1 cellular context compared by ENCODE assay signal in genomic region chr11:71446150-71446549, GRCh38.
TF ChIP-seq lines count a peak whose summit lies in the region.

No MANE protein-coding gene starts in this region.

TF ChIP-seq in GM23338, 12 proteins besides CTCF, POLR2A, EP300 and RAD21 (continued from another document):
- TF ChIP-seq, protein P1, sequence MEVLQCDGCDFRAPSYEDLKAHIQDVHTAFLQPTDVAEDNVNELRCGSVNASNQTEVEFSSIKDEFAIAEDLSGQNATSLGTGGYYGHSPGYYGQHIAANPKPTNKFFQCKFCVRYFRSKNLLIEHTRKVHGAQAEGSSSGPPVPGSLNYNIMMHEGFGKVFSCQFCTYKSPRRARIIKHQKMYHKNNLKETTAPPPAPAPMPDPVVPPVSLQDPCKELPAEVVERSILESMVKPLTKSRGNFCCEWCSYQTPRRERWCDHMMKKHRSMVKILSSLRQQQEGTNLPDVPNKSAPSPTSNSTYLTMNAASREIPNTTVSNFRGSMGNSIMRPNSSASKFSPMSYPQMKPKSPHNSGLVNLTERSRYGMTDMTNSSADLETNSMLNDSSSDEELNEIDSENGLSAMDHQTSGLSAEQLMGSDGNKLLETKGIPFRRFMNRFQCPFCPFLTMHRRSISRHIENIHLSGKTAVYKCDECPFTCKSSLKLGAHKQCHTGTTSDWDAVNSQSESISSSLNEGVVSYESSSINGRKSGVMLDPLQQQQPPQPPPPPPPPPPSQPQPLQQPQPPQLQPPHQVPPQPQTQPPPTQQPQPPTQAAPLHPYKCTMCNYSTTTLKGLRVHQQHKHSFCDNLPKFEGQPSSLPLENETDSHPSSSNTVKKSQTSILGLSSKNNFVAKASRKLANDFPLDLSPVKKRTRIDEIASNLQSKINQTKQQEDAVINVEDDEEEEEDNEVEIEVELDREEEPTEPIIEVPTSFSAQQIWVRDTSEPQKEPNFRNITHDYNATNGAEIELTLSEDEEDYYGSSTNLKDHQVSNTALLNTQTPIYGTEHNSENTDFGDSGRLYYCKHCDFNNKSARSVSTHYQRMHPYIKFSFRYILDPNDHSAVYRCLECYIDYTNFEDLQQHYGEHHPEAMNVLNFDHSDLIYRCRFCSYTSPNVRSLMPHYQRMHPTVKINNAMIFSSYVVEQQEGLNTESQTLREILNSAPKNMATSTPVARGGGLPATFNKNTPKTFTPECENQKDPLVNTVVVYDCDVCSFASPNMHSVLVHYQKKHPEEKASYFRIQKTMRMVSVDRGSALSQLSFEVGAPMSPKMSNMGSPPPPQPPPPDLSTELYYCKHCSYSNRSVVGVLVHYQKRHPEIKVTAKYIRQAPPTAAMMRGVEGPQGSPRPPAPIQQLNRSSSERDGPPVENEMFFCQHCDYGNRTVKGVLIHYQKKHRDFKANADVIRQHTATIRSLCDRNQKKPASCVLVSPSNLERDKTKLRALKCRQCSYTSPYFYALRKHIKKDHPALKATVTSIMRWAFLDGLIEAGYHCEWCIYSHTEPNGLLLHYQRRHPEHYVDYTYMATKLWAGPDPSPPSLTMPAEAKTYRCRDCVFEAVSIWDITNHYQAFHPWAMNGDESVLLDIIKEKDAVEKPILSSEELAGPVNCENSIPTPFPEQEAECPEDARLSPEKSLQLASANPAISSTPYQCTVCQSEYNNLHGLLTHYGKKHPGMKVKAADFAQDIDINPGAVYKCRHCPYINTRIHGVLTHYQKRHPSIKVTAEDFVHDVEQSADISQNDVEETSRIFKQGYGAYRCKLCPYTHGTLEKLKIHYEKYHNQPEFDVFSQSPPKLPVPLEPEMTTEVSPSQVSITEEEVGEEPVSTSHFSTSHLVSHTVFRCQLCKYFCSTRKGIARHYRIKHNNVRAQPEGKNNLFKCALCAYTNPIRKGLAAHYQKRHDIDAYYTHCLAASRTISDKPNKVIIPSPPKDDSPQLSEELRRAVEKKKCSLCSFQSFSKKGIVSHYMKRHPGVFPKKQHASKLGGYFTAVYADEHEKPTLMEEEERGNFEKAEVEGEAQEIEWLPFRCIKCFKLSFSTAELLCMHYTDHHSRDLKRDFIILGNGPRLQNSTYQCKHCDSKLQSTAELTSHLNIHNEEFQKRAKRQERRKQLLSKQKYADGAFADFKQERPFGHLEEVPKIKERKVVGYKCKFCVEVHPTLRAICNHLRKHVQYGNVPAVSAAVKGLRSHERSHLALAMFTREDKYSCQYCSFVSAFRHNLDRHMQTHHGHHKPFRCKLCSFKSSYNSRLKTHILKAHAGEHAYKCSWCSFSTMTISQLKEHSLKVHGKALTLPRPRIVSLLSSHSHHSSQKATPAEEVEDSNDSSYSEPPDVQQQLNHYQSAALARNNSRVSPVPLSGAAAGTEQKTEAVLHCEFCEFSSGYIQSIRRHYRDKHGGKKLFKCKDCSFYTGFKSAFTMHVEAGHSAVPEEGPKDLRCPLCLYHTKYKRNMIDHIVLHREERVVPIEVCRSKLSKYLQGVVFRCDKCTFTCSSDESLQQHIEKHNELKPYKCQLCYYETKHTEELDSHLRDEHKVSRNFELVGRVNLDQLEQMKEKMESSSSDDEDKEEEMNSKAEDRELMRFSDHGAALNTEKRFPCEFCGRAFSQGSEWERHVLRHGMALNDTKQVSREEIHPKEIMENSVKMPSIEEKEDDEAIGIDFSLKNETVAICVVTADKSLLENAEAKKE (CRISPR knock-in tag; IDR thresholded peaks at IDR 0.05): no peak
- TF ChIP-seq JUNB (IDR thresholded peaks at IDR 0.05; ENCODE audit: unreplicated experiment) (no peak), NANOG (IDR thresholded peaks at IDR 0.05; ENCODE audit: borderline replicate concordance) (no peak), POLR2AphosphoS5 (IDR thresholded peaks at IDR 0.05; ENCODE audit: low read depth) (no peak), ZNF114 (CRISPR knock-in tag; IDR thresholded peaks at IDR 0.05) (no peak), EZH2phosphoT487 (IDR thresholded peaks at IDR 0.05; ENCODE audit: unreplicated experiment) (no peak), STAT1 (IDR thresholded peaks at IDR 0.05; ENCODE audit: unreplicated experiment) (no peak), EZH2 (IDR thresholded peaks at IDR 0.05; ENCODE audit: low read depth, unreplicated experiment) (no peak)
- TF ChIP-seq, protein P2, sequence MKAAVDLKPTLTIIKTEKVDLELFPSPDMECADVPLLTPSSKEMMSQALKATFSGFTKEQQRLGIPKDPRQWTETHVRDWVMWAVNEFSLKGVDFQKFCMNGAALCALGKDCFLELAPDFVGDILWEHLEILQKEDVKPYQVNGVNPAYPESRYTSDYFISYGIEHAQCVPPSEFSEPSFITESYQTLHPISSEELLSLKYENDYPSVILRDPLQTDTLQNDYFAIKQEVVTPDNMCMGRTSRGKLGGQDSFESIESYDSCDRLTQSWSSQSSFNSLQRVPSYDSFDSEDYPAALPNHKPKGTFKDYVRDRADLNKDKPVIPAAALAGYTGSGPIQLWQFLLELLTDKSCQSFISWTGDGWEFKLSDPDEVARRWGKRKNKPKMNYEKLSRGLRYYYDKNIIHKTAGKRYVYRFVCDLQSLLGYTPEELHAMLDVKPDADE (IDR thresholded peaks at IDR 0.05): no peak
- TF ChIP-seq, protein P3, sequence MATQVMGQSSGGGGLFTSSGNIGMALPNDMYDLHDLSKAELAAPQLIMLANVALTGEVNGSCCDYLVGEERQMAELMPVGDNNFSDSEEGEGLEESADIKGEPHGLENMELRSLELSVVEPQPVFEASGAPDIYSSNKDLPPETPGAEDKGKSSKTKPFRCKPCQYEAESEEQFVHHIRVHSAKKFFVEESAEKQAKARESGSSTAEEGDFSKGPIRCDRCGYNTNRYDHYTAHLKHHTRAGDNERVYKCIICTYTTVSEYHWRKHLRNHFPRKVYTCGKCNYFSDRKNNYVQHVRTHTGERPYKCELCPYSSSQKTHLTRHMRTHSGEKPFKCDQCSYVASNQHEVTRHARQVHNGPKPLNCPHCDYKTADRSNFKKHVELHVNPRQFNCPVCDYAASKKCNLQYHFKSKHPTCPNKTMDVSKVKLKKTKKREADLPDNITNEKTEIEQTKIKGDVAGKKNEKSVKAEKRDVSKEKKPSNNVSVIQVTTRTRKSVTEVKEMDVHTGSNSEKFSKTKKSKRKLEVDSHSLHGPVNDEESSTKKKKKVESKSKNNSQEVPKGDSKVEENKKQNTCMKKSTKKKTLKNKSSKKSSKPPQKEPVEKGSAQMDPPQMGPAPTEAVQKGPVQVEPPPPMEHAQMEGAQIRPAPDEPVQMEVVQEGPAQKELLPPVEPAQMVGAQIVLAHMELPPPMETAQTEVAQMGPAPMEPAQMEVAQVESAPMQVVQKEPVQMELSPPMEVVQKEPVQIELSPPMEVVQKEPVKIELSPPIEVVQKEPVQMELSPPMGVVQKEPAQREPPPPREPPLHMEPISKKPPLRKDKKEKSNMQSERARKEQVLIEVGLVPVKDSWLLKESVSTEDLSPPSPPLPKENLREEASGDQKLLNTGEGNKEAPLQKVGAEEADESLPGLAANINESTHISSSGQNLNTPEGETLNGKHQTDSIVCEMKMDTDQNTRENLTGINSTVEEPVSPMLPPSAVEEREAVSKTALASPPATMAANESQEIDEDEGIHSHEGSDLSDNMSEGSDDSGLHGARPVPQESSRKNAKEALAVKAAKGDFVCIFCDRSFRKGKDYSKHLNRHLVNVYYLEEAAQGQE (IDR thresholded peaks at IDR 0.05; ENCODE audit: unreplicated experiment): no peak
